Comparison of ENCODE assay signal across 26 cellular contexts in the genomic region with DNA sequence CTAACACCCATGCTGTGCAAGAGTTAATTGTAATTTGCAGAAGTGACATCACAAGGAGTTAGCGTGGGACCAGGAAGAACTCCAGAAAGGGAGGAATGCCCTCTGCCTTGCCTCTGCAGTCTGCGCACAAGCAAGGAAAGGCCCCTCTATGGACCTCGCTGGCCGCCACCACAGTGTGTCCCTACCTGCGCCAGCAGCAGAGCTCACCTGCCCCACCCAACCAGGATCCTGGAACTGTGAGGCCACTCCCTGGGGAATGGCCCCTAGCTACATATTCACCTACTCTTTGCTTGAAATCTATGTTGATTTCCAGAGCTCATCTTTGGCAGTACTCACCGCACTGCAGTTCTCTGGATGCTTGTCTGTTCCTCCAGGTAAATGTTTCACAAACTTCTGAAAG.
"Had no signal": no experiment of that assay in that cellular context is flagged by ENCODE, and none has a peak within 500 bp of the region (broad histone marks: within the 10 kb centered on the region; RNA-seq: fewer than 3 reads in every experiment).

No MANE protein-coding gene starts in this region.

- DNase-seq: heart left ventricle; hypothalamus; islet precursor cell; left lung; lower lobe of right lung; mammary epithelial cell; mesenchymal stem cell; naive thymus-derived CD4-positive, alpha-beta T cell; occipital lobe; psoas muscle; right lobe of liver; stimulated activated CD4-positive, alpha-beta T cell treated with anti-CD3 and anti-CD28 coated beads, Interleukin-1b, Interleukin-23, amount 100 ng/mL, for 48 hours; stimulated activated CD4-positive, alpha-beta T cell treated with anti-CD3 and anti-CD28 coated beads, Interleukin-4, amount 100 ng/mL, for 1 hour; stimulated activated naive B cell treated with anti-CD40 and anti-IgM and Interleukin-4, amounts not matched to agents 10 μg/mL and 1 μg/mL and 100 μg/mL, for 72 hours; stimulated activated naive CD8-positive, alpha-beta T cell treated with anti-CD3 and anti-CD28 coated beads, Interleukin-15, Interleukin-2, amounts not matched to agents 100 U/mL and 50 U/mL, for 24 hours; stomach; testis; thyroid gland; transverse colon had no signal

- H3K4me1 Mint-ChIP-seq: naive thymus-derived CD4-positive, alpha-beta T cell; stimulated activated naive B cell treated with anti-CD40 and anti-IgM and Interleukin-4, amounts not matched to agents 10 μg/mL and 1 μg/mL and 100 μg/mL, for 72 hours had no signal

- H3K4me1 ChIP-seq: heart left ventricle, left lung, lower lobe of right lung, parathyroid adenoma, psoas muscle, stomach, testis, transverse colon, upper lobe of left lung, vagina had no signal

- H3K27ac Mint-ChIP-seq: naive thymus-derived CD4-positive, alpha-beta T cell; natural killer cell treated with Interleukin-12 subunit alpha and Interleukin-12 subunit beta and Interleukin-15 and Interleukin-18, amount 100 ng/mL, for 72 hours; stimulated activated naive B cell treated with anti-CD40 and anti-IgM and Interleukin-4, amounts not matched to agents 10 μg/mL and 1 μg/mL and 100 μg/mL, for 72 hours had no signal

- H3K36me3 ChIP-seq: heart left ventricle, left lung, lower lobe of right lung, neutrophil, right lobe of liver, stomach, thyroid gland, transverse colon, upper lobe of left lung, vagina had no signal

- H3K4me3 ChIP-seq: heart left ventricle, left lung, lower lobe of right lung, psoas muscle, right lobe of liver, smooth muscle cell, stomach, testis, thyroid gland, transverse colon, upper lobe of left lung, vagina had no signal

- H3K9me3 Mint-ChIP-seq: neural crest cell; stimulated activated naive B cell treated with anti-CD40 and anti-IgM and Interleukin-4, amounts not matched to agents 10 μg/mL and 1 μg/mL and 100 μg/mL, for 72 hours had no signal

- H3K9me3 ChIP-seq: heart left ventricle, left lung, lower lobe of right lung, neutrophil, psoas muscle, right lobe of liver, stomach, testis, thyroid gland, transverse colon, upper lobe of left lung, vagina had no signal

- H3K27ac ChIP-seq: heart left ventricle, left lung, lower lobe of right lung, neutrophil, parathyroid adenoma, psoas muscle, right lobe of liver, stomach, testis, thyroid gland, transverse colon, upper lobe of left lung, vagina had no signal

- H3K9ac ChIP-seq: parathyroid adenoma had no signal

- H3K36me3 Mint-ChIP-seq: naive thymus-derived CD4-positive, alpha-beta T cell; natural killer cell treated with Interleukin-12 subunit alpha and Interleukin-12 subunit beta and Interleukin-15 and Interleukin-18, amount 100 ng/mL, for 72 hours; stimulated activated naive B cell treated with anti-CD40 and anti-IgM and Interleukin-4, amounts not matched to agents 10 μg/mL and 1 μg/mL and 100 μg/mL, for 72 hours had no signal

- H3K4me3 Mint-ChIP-seq: naive thymus-derived CD4-positive, alpha-beta T cell; natural killer cell treated with Interleukin-12 subunit alpha and Interleukin-12 subunit beta and Interleukin-15 and Interleukin-18, amount 100 ng/mL, for 72 hours; neural crest cell; stimulated activated naive B cell treated with anti-CD40 and anti-IgM and Interleukin-4, amounts not matched to agents 10 μg/mL and 1 μg/mL and 100 μg/mL, for 72 hours had no signal

- H3K27me3 ChIP-seq: left lung, neutrophil, right lobe of liver, stomach, testis, thyroid gland, transverse colon, upper lobe of left lung, vagina had no signal

- H3K27me3 Mint-ChIP-seq: natural killer cell treated with Interleukin-12 subunit alpha and Interleukin-12 subunit beta and Interleukin-15 and Interleukin-18, amount 100 ng/mL, for 72 hours had no signal

- ATAC-seq: heart left ventricle; left lung; lower lobe of right lung; naive thymus-derived CD4-positive, alpha-beta T cell; natural killer cell treated with Interleukin-12 subunit alpha and Interleukin-12 subunit beta and Interleukin-15 and Interleukin-18, amount 100 ng/mL, for 72 hours; psoas muscle; right lobe of liver; stimulated activated naive B cell treated with anti-CD40 and anti-IgM and Interleukin-4, amounts not matched to agents 10 μg/mL and 1 μg/mL and 100 μg/mL, for 72 hours; stimulated activated naive CD8-positive, alpha-beta T cell treated with anti-CD3 and anti-CD28 coated beads, Interleukin-15, Interleukin-2, amounts not matched to agents 100 U/mL and 50 U/mL, for 24 hours had no signal
